In the genomic region with DNA sequence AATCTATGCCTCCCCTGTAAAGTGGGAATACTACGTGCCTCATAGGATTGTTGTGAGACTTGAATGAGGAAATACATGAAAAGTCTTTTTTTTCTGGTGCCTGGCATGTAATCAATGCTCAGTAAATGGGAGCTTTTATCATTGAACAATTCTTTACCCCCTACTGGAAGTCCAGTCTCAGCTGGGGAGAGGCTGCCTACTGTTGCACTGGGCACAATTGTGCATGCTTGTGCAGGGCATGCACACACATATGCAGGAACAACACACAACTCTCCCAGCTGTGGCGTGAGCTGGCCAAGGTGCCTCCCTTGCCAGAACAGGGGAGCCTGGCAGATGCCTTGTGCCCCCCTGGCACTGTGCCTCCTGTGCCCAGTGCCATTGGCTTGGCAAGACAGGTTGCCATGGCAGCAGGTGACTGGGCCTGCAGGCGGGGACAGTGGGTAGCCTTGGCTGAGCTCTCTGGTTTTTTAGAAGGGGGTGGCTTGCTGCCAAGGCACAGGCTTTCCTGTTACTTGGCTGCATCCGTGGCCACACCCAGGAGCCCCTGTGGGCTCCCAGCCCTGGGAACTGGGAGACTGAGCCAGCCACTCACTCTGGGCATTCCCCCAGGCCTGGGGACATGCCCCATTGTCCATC, we compare ENCODE assay signal across 10 cellular contexts. TPM values are rescaled to one million over a fixed set of nuclear protein-coding genes. Genes with fewer than 3 reads are reported as not detected.
A peak's percentile ranks its signal among the peaks of the same experiment; 100 is the strongest.
DNase-seq lines count a peak whose midpoint lies in the region; ATAC-seq and TF ChIP-seq lines count a peak whose summit lies in the region.
"Had no signal": no experiment of that assay in that cellular context is flagged by ENCODE, and none has a peak within 500 bp of the region (broad histone marks: within the 10 kb centered on the region; RNA-seq: fewer than 3 reads in every experiment).

No MANE protein-coding gene starts in this region.

- H3K36me3 Mint-ChIP-seq in CD8-positive, alpha-beta T cell, result no peaks in the 10 kb centered on the region
- no peaks in the 10 kb centered on the region for H3K36me3 Mint-ChIP-seq in type B pancreatic cell
- H3K36me3 Mint-ChIP-seq in activated CD4-positive, alpha-beta memory T cell treated with anti-CD3 and anti-CD28 coated beads for 36 hours, result no peaks in the 10 kb centered on the region

- H3K4me3 ChIP-seq in PC-3 (ENCODE audit: low read length), result no peak overlapping the region
- no peak overlapping the region for H3K4me3 ChIP-seq in sigmoid colon
- no peak overlapping the region for H3K4me3 ChIP-seq in CD8-positive, alpha-beta T cell (ENCODE audit: low read depth, low read length)
- H3K4me3 ChIP-seq: K562 had no signal

- no peak overlapping the region for H2AFZ ChIP-seq in PC-3 (ENCODE audit: low read length)

- H3K9ac ChIP-seq in PC-3 (ENCODE audit: low read length), result no peak overlapping the region

- H3K27me3 ChIP-seq in PC-3 (ENCODE audit: low read length) (peaks cover 8% of the 10 kb centered on the region), sigmoid colon (no peaks in the 10 kb centered on the region)
- peaks cover 3% of the 10 kb centered on the region for H3K27me3 ChIP-seq in CD8-positive, alpha-beta T cell (ENCODE audit: insufficient read depth, low read length)

- H3K4me1 Mint-ChIP-seq in CD8-positive, alpha-beta T cell (ENCODE audit: low read depth), result peaks cover 4% of the 10 kb centered on the region
- H3K4me1 Mint-ChIP-seq in type B pancreatic cell (ENCODE audit: unreplicated experiment), result peaks cover 10% of the 10 kb centered on the region
- peaks cover 2% of the 10 kb centered on the region for H3K4me1 Mint-ChIP-seq in activated CD4-positive, alpha-beta memory T cell treated with anti-CD3 and anti-CD28 coated beads for 36 hours (ENCODE audit: low read depth)

- POLR2A ChIA-PET in PC-3 (lab: Charles Lee; ENCODE audit: unreplicated experiment), result interaction anchor here (0.7 kb wide), 1 partner anchor 71 kb away, joined by 5 read pairs; no protein-coding TSS in a partner anchor
- POLR2A ChIA-PET in CD8-positive, alpha-beta T cell (lab: Charles Lee), result no interaction called here
- POLR2A ChIA-PET in activated CD4-positive, alpha-beta memory T cell treated with anti-CD3 and anti-CD28 coated beads for 36 hours (lab: Charles Lee), result no interaction called here

- H3K36me3 ChIP-seq in PC-3 (ENCODE audit: low read depth, low read length), result no peaks in the 10 kb centered on the region
- H3K36me3 ChIP-seq in sigmoid colon, result no peaks in the 10 kb centered on the region
- no peaks in the 10 kb centered on the region for H3K36me3 ChIP-seq in CD8-positive, alpha-beta T cell (ENCODE audit: insufficient read depth, low read length)

- ATAC-seq in PC-3, result peak; percentile 67
- no peak for ATAC-seq in GM19324 (IDR thresholded peaks at IDR 0.05; ENCODE audit: low FRiP score, unreplicated experiment)
- ATAC-seq in CD8-positive, alpha-beta T cell, result no peak
- ATAC-seq: K562 had no signal

- no peaks in the 10 kb centered on the region for H4K20me1 ChIP-seq in PC-3 (ENCODE audit: low read length)

- TF ChIP-seq POLR2A in sigmoid colon (IDR thresholded peaks at IDR 0.05), result no peak

- no peaks in the 10 kb centered on the region for H3K9me3 Mint-ChIP-seq in CD8-positive, alpha-beta T cell
- no peaks in the 10 kb centered on the region for H3K9me3 Mint-ChIP-seq in type B pancreatic cell
- H3K9me3 Mint-ChIP-seq in activated CD4-positive, alpha-beta memory T cell treated with anti-CD3 and anti-CD28 coated beads for 36 hours, result no peaks in the 10 kb centered on the region
- H3K9me3 Mint-ChIP-seq: T-helper 2 cell treated with Interferon-gamma antibody and Interleukin-4, amounts not matched to agents 5 μg/mL and 100 μg/mL, for 36 hours had no signal

- no peak overlapping the region for H3K27ac Mint-ChIP-seq in CD8-positive, alpha-beta T cell
- H3K27ac Mint-ChIP-seq in type B pancreatic cell, result no peak overlapping the region
- H3K27ac Mint-ChIP-seq in activated CD4-positive, alpha-beta memory T cell treated with anti-CD3 and anti-CD28 coated beads for 36 hours, result no peak overlapping the region
- H3K27ac Mint-ChIP-seq: T-helper 2 cell treated with Interferon-gamma antibody and Interleukin-4, amounts not matched to agents 5 μg/mL and 100 μg/mL, for 36 hours had no signal

- no peaks in the 10 kb centered on the region for H3K9me2 ChIP-seq in PC-3 (replicated peaks; ENCODE audit: low read length)

- DNase-seq in G401 (ENCODE audit: low spot score), result peak; percentile 97
- DNase-seq in PC-3, result peak; percentile 97
- DNase-seq in globus pallidus (ENCODE audit: low spot score), result peak; percentile 70
- peak; percentile 90 for DNase-seq in sigmoid colon
- DNase-seq in CD8-positive, alpha-beta T cell, result no peak
- DNase-seq in type B pancreatic cell (ENCODE audit: extremely low spot score, unreplicated experiment), result no peak
- no peak for DNase-seq in activated CD4-positive, alpha-beta memory T cell treated with anti-CD3 and anti-CD28 coated beads for 36 hours

- 21 to 49% methylated on average over 4 of the region's 4 CpGs for WGBS in sigmoid colon, 2 donors

- in situ Hi-C loops in G401 (cut with HindIII; ENCODE audit: low sequenced_read_pairs), result no loop called here

- H3K79me2 ChIP-seq in PC-3 (ENCODE audit: low read length), result no peaks in the 10 kb centered on the region

- peaks cover 28% of the 10 kb centered on the region for H3K27me3 Mint-ChIP-seq in CD8-positive, alpha-beta T cell (ENCODE audit: low read depth)
- H3K27me3 Mint-ChIP-seq in type B pancreatic cell, result peaks cover 48% of the 10 kb centered on the region
- H3K27me3 Mint-ChIP-seq in activated CD4-positive, alpha-beta memory T cell treated with anti-CD3 and anti-CD28 coated beads for 36 hours, result peaks cover 27% of the 10 kb centered on the region

- no peak overlapping the region for H3K4me3 Mint-ChIP-seq in CD8-positive, alpha-beta T cell
- H3K4me3 Mint-ChIP-seq in type B pancreatic cell, result no peak overlapping the region
- H3K4me3 Mint-ChIP-seq in activated CD4-positive, alpha-beta memory T cell treated with anti-CD3 and anti-CD28 coated beads for 36 hours, result no peak overlapping the region
- H3K4me3 Mint-ChIP-seq: T-helper 2 cell treated with Interferon-gamma antibody and Interleukin-4, amounts not matched to agents 5 μg/mL and 100 μg/mL, for 36 hours had no signal

- no TSS peak for BruUV-seq in PC-3 (replicated peaks; lab: Mats Ljungman, UMichigan)

- TF ChIP-seq CTCF in PC-3 (conservative IDR thresholded peaks at IDR 0.05; ENCODE audit: low read depth, low read length) (0 out of 2 replicates have a peak, but pooled peaks have one; percentile 13), sigmoid colon (IDR thresholded peaks at IDR 0.05) (no peak), type B pancreatic cell (conservative IDR thresholded peaks at IDR 0.05) (no peak)
- TF ChIP-seq CTCF in CD8-positive, alpha-beta T cell (IDR thresholded peaks at IDR 0.05), result no peak

- intact Hi-C loops in PC-3 (cut with micrococcal nuclease), result loop anchor here (2.0 kb wide), 1 partner anchor 418 kb away; no protein-coding TSS in a partner anchor
- intact Hi-C loops in sigmoid colon (cut with DNase I), result no loop called here
- intact Hi-C loops in CD8-positive, alpha-beta T cell (cut with DNase I, micrococcal nuclease), result no loop called here
- intact Hi-C loops in activated CD4-positive, alpha-beta memory T cell treated with anti-CD3 and anti-CD28 coated beads for 36 hours (cut with micrococcal nuclease), result loop anchor here (5.0 kb wide), 1 partner anchor 420 kb away; no protein-coding TSS in a partner anchor

- CTCF ChIA-PET in PC-3 (lab: Charles Lee), result interaction anchor here (0.6 to 2.8 kb wide), 7 partner anchors 76 to 1234 kb away, joined by 3 to 14 read pairs (median 3); no protein-coding TSS in a partner anchor
- CTCF ChIA-PET in CD8-positive, alpha-beta T cell (lab: Charles Lee), result interaction anchor here (0.8 to 4.0 kb wide), 13 partner anchors 14 to 417 kb away, joined by 3 to 38 read pairs (median 6); no protein-coding TSS in a partner anchor
- CTCF ChIA-PET in activated CD4-positive, alpha-beta memory T cell treated with anti-CD3 and anti-CD28 coated beads for 36 hours (lab: Charles Lee), result interaction anchor here (1.0 to 4.1 kb wide), 18 partner anchors 13 to 346 kb away, joined by 3 to 41 read pairs (median 6); no protein-coding TSS in a partner anchor

- H3F3A ChIP-seq in PC-3 (ENCODE audit: low read length, unreplicated experiment), result no peaks in the 10 kb centered on the region

- H3K4me2 ChIP-seq in PC-3 (ENCODE audit: low read length), result peak overlapping the region; percentile 40

- no peak for TF ChIP-seq EP300 in sigmoid colon (IDR thresholded peaks at IDR 0.05)

- H3K9me3 ChIP-seq in PC-3 (ENCODE audit: low read length) (no peaks in the 10 kb centered on the region), sigmoid colon (no peaks in the 10 kb centered on the region)
- H3K9me3 ChIP-seq in CD8-positive, alpha-beta T cell (ENCODE audit: low read length), result no peaks in the 10 kb centered on the region

- peaks cover 27% of the 10 kb centered on the region for H3K4me1 ChIP-seq in PC-3 (ENCODE audit: insufficient read depth, low read length)
- peaks cover 0 to 52% (median 34%) of the 10 kb centered on the region in 4 donors for H3K4me1 ChIP-seq in sigmoid colon
- peaks cover 11% of the 10 kb centered on the region for H3K4me1 ChIP-seq in CD8-positive, alpha-beta T cell (ENCODE audit: insufficient read depth, low read length)

- no peak overlapping the region for H3K27ac ChIP-seq in PC-3 (ENCODE audit: low read length)
- H3K27ac ChIP-seq in sigmoid colon, result peak overlapping the region; percentile 39 to 88 (median 66)
- no peak overlapping the region for H3K27ac ChIP-seq in CD8-positive, alpha-beta T cell (ENCODE audit: low read depth, low read length)

RNA-seq across cellular contexts. Expression of a gene that starts 16.1 kb away (rescaled TPM):
- 31.8 and 34.8 TPM in 2 replicates for total RNA-seq in G401 (2014; rRNA removed; shearing (Covaris generic))
- total RNA-seq in PC-3 (2014; rRNA removed) (0.46 and 0.80 TPM in 2 replicates), sigmoid colon (10 to 100 TPM; 13.9 to 33.8 (median 18.8) TPM), type B pancreatic cell (ENCODE audit: low replicate concordance) (0.43 and 9.6 TPM in 2 replicates)
- polyA plus RNA-seq in sigmoid colon, result 1 to 10 TPM; 1.8 to 6.2 (median 1.8) TPM
- total RNA-seq in CD8-positive, alpha-beta T cell, result under 1 TPM in 1 of 2 experiments, not detected in 1; 0.08 TPM
- total RNA-seq in activated CD4-positive, alpha-beta memory T cell treated with anti-CD3 and anti-CD28 coated beads for 36 hours, result under 1 TPM; 0.41 to 0.48 TPM

RNA-seq across cellular contexts. Expression of a gene that starts 21.0 kb away (rescaled TPM):
- 2.8 TPM in 1 of 2 replicates, not detected in the other for total RNA-seq in G401 (2014; rRNA removed; shearing (Covaris generic))
- not detected in 2 replicates for total RNA-seq in PC-3 (2014; rRNA removed)
- not detected for total RNA-seq in sigmoid colon
- polyA plus RNA-seq in sigmoid colon, result not detected
- total RNA-seq in CD8-positive, alpha-beta T cell, result not detected
- not detected in 2 replicates for total RNA-seq in type B pancreatic cell (ENCODE audit: low replicate concordance)
- not detected for total RNA-seq in activated CD4-positive, alpha-beta memory T cell treated with anti-CD3 and anti-CD28 coated beads for 36 hours
- total RNA-seq: K562 had no signal
- polyA plus RNA-seq: K562 had no signal

RNA-seq across cellular contexts. Expression of a gene that starts 58.5 kb away (rescaled TPM):
- total RNA-seq in G401 (2014; rRNA removed; shearing (Covaris generic)), result 14.3 and 22.5 TPM in 2 replicates
- total RNA-seq in PC-3 (2014; rRNA removed), result 29.2 and 32.6 TPM in 2 replicates
- total RNA-seq in sigmoid colon, result 10 to 100 TPM; 67.1 to 76.0 (median 72.6) TPM
- 100 to 1,000 TPM in 1 of 3 donors, 10 to 100 TPM in 2; 34.7 to 102 (median 76.3) TPM for polyA plus RNA-seq in sigmoid colon
- 10 to 100 TPM; 22.4 TPM for total RNA-seq in CD8-positive, alpha-beta T cell
- total RNA-seq in type B pancreatic cell (ENCODE audit: low replicate concordance), result 80.4 and 100 TPM in 2 replicates
- 10 to 100 TPM; 27.1 to 27.5 TPM for total RNA-seq in activated CD4-positive, alpha-beta memory T cell treated with anti-CD3 and anti-CD28 coated beads for 36 hours

Comparison
In these comparisons a context has a peak if more than half of its experiments do, and no peak if none do; other contexts are left out.
1. DNase-seq: peak in G401 (single experiment), PC-3 (single experiment), globus pallidus (single experiment) and sigmoid colon (single experiment); none in CD8-positive, alpha-beta T cell (0 of 7), type B pancreatic cell (single experiment) and activated CD4-positive, alpha-beta memory T cell treated with anti-CD3 and anti-CD28 coated beads for 36 hours (single experiment).
2. H3K27ac ChIP-seq: peak in sigmoid colon (4 of 4); none in PC-3 (single experiment) and CD8-positive, alpha-beta T cell (single experiment).
3. intact Hi-C loops: an anchor here in PC-3 (2.0 kb wide) and activated CD4-positive, alpha-beta memory T cell treated with anti-CD3 and anti-CD28 coated beads for 36 hours (5.0 kb wide); none called in sigmoid colon and CD8-positive, alpha-beta T cell.